Comparison of ENCODE assay signal across 31 cellular contexts in the genomic region with DNA sequence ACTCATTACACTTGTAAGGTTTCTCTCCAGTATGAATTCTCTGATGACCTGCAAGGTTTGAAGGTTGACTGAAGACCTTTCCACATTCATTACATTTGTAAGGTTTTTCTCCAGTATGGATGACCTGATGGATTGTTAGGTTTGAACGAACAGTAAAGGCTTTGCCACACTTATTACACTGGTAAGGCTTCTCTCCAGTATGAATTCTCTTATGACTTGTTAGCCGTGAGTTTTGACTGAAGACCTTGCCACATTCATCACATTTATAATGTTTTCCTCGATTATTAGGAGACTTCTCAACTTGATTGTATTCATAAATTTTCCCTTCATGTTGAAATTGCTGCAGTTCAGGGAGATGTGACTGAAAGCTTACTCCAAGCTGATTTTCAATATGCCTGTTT. TPM values are rescaled to one million over a fixed set of nuclear protein-coding genes. Genes with fewer than 3 reads are reported as not detected.
"Had no signal": no experiment of that assay in that cellular context is flagged by ENCODE, and none has a peak within 500 bp of the region (broad histone marks: within the 10 kb centered on the region; RNA-seq: fewer than 3 reads in every experiment).

No MANE protein-coding gene starts in this region.

- H3K27ac ChIP-seq: ascending aorta, cardiac muscle cell, PC-9, VCaP had no signal

- ATAC-seq: activated CD8-positive, alpha-beta T cell treated with anti-CD3 and anti-CD28 coated beads for 36 hours; activated T-cell treated with anti-CD3 and anti-CD28 coated beads, Interleukin-2, amount 50 U/mL, for 72 hours; activated T-helper 17 cell treated with anti-CD3 and anti-CD28 coated beads, Interleukin-2, amount 50 U/mL, for 72 hours had no signal

- H3K4me2 ChIP-seq: PC-9 had no signal

- H3K36me3 ChIP-seq: cardiac muscle cell had no signal

- H3K4me1 ChIP-seq: ascending aorta had no signal

- H3K4me3 ChIP-seq: ascending aorta, cardiac muscle cell, PC-9 had no signal

- DNase-seq: activated B cell treated with CpG ODN at 0.5 μM for 24 hours; activated CD4-positive, alpha-beta T cell treated with anti-CD3 and anti-CD28 coated beads for 4 hours; activated CD4-positive, CD25-positive, alpha-beta regulatory T cell treated with anti-CD3 and anti-CD28 coated beads, Interleukin-2, amount 50 U/mL, for 72 hours; activated CD8-positive, alpha-beta T cell treated with anti-CD3 and anti-CD28 coated beads for 36 hours; activated effector memory CD4-positive, alpha-beta T cell treated with anti-CD3 and anti-CD28 coated beads, Interleukin-2, amount 50 U/mL, for 16 hours; activated naive CD4-positive, alpha-beta T cell; activated naive CD4-positive, alpha-beta T cell treated with anti-CD3 and anti-CD28 coated beads, Interleukin-2, amount 50 U/mL, for 16 hours; activated naive CD8-positive, alpha-beta T cell treated with anti-CD3 and anti-CD28 coated beads for 36 hours; activated T-cell treated with anti-CD3 and anti-CD28 coated beads, Interleukin-2, amount 50 U/mL, for 1 hour; activated T-cell treated with anti-CD3 and anti-CD28 coated beads, Interleukin-2, amount 50 U/mL, for 72 hours; amygdala; MM.1S; MV-4-11; NCI-H1092; NCI-H1436 treated with DMSO at 0.1 percent for 48 hours; NCI-H1694 treated with DMSO at 0.1 percent for 48 hours; NCI-H2029; NCI-H510A; NCI-H526; NCI-H748 treated with DMSO at 0.1 percent for 48 hours; NK-92 treated with Interleukin-12 subunit alpha and Interleukin-12 subunit beta, amount 100 ng/mL, for 24 hours; PC-9; Right ventricle myocardium superior; SW 1271; T-helper 1 cell; T-helper 2 cell; T-helper 9 cell had no signal

- H3K27me3 ChIP-seq: ascending aorta, cardiac muscle cell had no signal

- H2AFZ ChIP-seq: PC-9 had no signal

RNA-seq across cellular contexts. Expression of gene ZNF665, which starts 27.5 kb away (rescaled TPM):
- total RNA-seq: ascending aorta had no signal
